29 cellular contexts compared by ENCODE assay signal in genomic region chr18:59311631-59312030, GRCh38. TPM values are rescaled to one million over a fixed set of nuclear protein-coding genes. Genes with fewer than 3 reads are reported as not detected.
A peak's percentile ranks its signal among the peaks of the same experiment; 100 is the strongest.
DNase-seq lines count a peak whose midpoint lies in the region; ATAC-seq, FAIRE-seq and TF ChIP-seq lines count a peak whose summit lies in the region.
"Had no signal": no experiment of that assay in that cellular context is flagged by ENCODE, and none has a peak within 500 bp of the region (broad histone marks: within the 10 kb centered on the region; RNA-seq: fewer than 3 reads in every experiment).

No MANE protein-coding gene starts in this region.

- no peaks in the 10 kb centered on the region for H3K9me1 ChIP-seq in IMR-90 (ENCODE audit: insufficient read depth, low read length)
- no peaks in the 10 kb centered on the region for H3K9me1 ChIP-seq in keratinocyte (ENCODE audit: control insufficient read depth, extremely low read depth, insufficient read depth, low read length)

- H4K8ac ChIP-seq in IMR-90 (ENCODE audit: low read depth in 2 of 2, low read length in 2 of 2) (no peak overlapping the region), mesenchymal stem cell (ENCODE audit: low read length) (no peak overlapping the region)

- no peak overlapping the region for H4K5ac ChIP-seq in IMR-90 (ENCODE audit: low read depth, low read length)

- H3K56ac ChIP-seq in IMR-90 (ENCODE audit: extremely low read depth, insufficient read depth, low read length), result no peak overlapping the region

- H3K4ac ChIP-seq in IMR-90 (ENCODE audit: low read depth, low read length) (no peak overlapping the region), mesenchymal stem cell (ENCODE audit: low read depth in 1 of 2, low read length in 2 of 2) (no peak overlapping the region)

- H4K20me1 ChIP-seq in IMR-90 (ENCODE audit: insufficient read depth, low read length), result no peaks in the 10 kb centered on the region
- no peaks in the 10 kb centered on the region for H4K20me1 ChIP-seq in keratinocyte (ENCODE audit: control insufficient read depth, extremely low read depth, insufficient read depth, low read length)

- no peak for TF ChIP-seq RAD21 in IMR-90 (IDR thresholded peaks at IDR 0.05; ENCODE audit: low read length)

- peak; percentile 46 for DNase-seq in Daoy (ENCODE audit: low read depth)
- peak; percentile 27 for DNase-seq in IMR-90
- DNase-seq in astrocyte of the spinal cord (ENCODE audit: low read depth, low spot score), result peak; percentile 40
- no peak for DNase-seq in keratinocyte (ENCODE audit: low read depth, low spot score)
- DNase-seq in CD4-positive, alpha-beta T cell, result no peak
- no peak for DNase-seq in mesenchymal stem cell
- no peak for DNase-seq in activated CD8-positive, alpha-beta T cell treated with anti-CD3 and anti-CD28 coated beads, Interleukin-2, amount 10 ng/mL, durations not matched to agents 7 days and 5 days
- DNase-seq: activated CD4-positive, alpha-beta T cell treated with anti-CD3 and anti-CD28 coated beads, Interleukin-2, amount 50 U/mL, for 1 hour; body of pancreas; colonic mucosa; GF-D8; head of caudate nucleus; left lung; midbrain; NCI-H1436; NCI-H2171; NCI-H524; SK-N-SH; WERI-Rb-1 had no signal

- H3K36me3 Mint-ChIP-seq in CD4-positive, alpha-beta T cell (ENCODE audit: low read depth), result no peaks in the 10 kb centered on the region
- H3K36me3 Mint-ChIP-seq in activated CD8-positive, alpha-beta T cell treated with anti-CD3 and anti-CD28 coated beads, Interleukin-2, amount 10 ng/mL, durations not matched to agents 7 days and 5 days (ENCODE audit: low read depth), result no peaks in the 10 kb centered on the region
- H3K36me3 Mint-ChIP-seq: activated naive CD8-positive, alpha-beta T cell; IgD-negative memory B cell; type B pancreatic cell had no signal

- FAIRE-seq in keratinocyte (lab: Jason Lieb, UNC), result peak; percentile 53
- FAIRE-seq: endometrium had no signal

- no TSS peak for BruUV-seq in IMR-90 (replicated peaks; lab: Mats Ljungman, UMichigan)

- CTCF ChIA-PET in IMR-90 (lab: Yijun Ruan, JAX), result interaction anchor here (2.0 kb wide), 1 partner anchor 91 kb away, joined by 6 read pairs; no protein-coding TSS in a partner anchor
- CTCF ChIA-PET in CD4-positive, alpha-beta T cell (lab: Charles Lee), result interaction anchor here (7.6 kb wide), 1 partner anchor 90 kb away, joined by 67 read pairs; no protein-coding TSS in a partner anchor
- CTCF ChIA-PET in activated CD8-positive, alpha-beta T cell treated with anti-CD3 and anti-CD28 coated beads, Interleukin-2, amount 10 ng/mL, durations not matched to agents 7 days and 5 days (lab: Charles Lee), result interaction anchor here (0.7 to 5.3 kb wide), 3 partner anchors 31 to 91 kb away, joined by 3 to 113 read pairs (median 4); no protein-coding TSS in a partner anchor

- no peaks in the 10 kb centered on the region for H3K9me3 Mint-ChIP-seq in CD4-positive, alpha-beta T cell
- H3K9me3 Mint-ChIP-seq in activated CD8-positive, alpha-beta T cell treated with anti-CD3 and anti-CD28 coated beads, Interleukin-2, amount 10 ng/mL, durations not matched to agents 7 days and 5 days (ENCODE audit: insufficient read depth), result no peaks in the 10 kb centered on the region
- H3K9me3 Mint-ChIP-seq: activated T-helper 17 cell treated with anti-CD3 and anti-CD28 coated beads, Interleukin-2, amount 50 U/mL, for 72 hours; IgD-negative memory B cell; nephron; T-helper 2 cell treated with Interferon-gamma antibody and Interleukin-4, amounts not matched to agents 5 μg/mL and 100 μg/mL, for 36 hours; type B pancreatic cell had no signal

- no peak for TF ChIP-seq CTCF in IMR-90 (conservative IDR thresholded peaks at IDR 0.05; ENCODE audit: low read depth, low read length)
- no peak for TF ChIP-seq CTCF in astrocyte of the spinal cord (IDR thresholded peaks at IDR 0.05; ENCODE audit: low read depth, low read length)
- no peak for TF ChIP-seq CTCF in keratinocyte (optimal IDR thresholded peaks at IDR 0.05 in 1 of 3, IDR thresholded peaks at IDR 0.05 in 1 of 3, conservative IDR thresholded peaks at IDR 0.05 in 1 of 3; ENCODE audit: extremely low read depth in 1 of 3, insufficient read depth in 2 of 3, low read length in 3 of 3)
- no peak for TF ChIP-seq CTCF in CD4-positive, alpha-beta T cell (IDR thresholded peaks at IDR 0.05)

- H2AK5ac ChIP-seq in IMR-90 (ENCODE audit: low read depth, low read length) (no peak overlapping the region), mesenchymal stem cell (ENCODE audit: low read length, severe bottlenecking) (no peak overlapping the region)

- H3K79me2 ChIP-seq in keratinocyte (ENCODE audit: control insufficient read depth, insufficient read depth, low read length), result no peaks in the 10 kb centered on the region

- ATAC-seq in IMR-90 (ENCODE audit: low read depth) (no peak), GM21723 (IDR thresholded peaks at IDR 0.05; ENCODE audit: unreplicated experiment) (no peak)
- no peak for ATAC-seq in CD4-positive, alpha-beta T cell (ENCODE audit: poor library complexity)
- no peak for ATAC-seq in activated CD8-positive, alpha-beta T cell treated with anti-CD3 and anti-CD28 coated beads, Interleukin-2, amount 10 ng/mL, durations not matched to agents 7 days and 5 days
- ATAC-seq: activated T-helper 17 cell treated with anti-CD3 and anti-CD28 coated beads, Interleukin-2, amount 50 U/mL, for 72 hours; body of pancreas; left lung had no signal

- 47% methylated on average over 3 of the region's 7 CpGs; no CpG with 5 or more reads in 1 of the 2 experiments for WGBS in IMR-90 (ENCODE audit: extremely low coverage in 2 of 2, insufficient read length in 1 of 2), 2 experiments
- 66% methylated on average over 5 of the region's 7 CpGs for WGBS in mesenchymal stem cell

- no peaks in the 10 kb centered on the region for H3K36me3 ChIP-seq in IMR-90 (ENCODE audit: control insufficient read depth, insufficient read depth, low read length)
- H3K36me3 ChIP-seq in keratinocyte (ENCODE audit: control insufficient read depth in 2 of 2, extremely low read depth in 1 of 2, insufficient read depth in 2 of 2, low read length in 2 of 2), result no peaks in the 10 kb centered on the region
- no peaks in the 10 kb centered on the region for H3K36me3 ChIP-seq in mesenchymal stem cell (ENCODE audit: control insufficient read depth in 1 of 2, insufficient read depth in 2 of 2, low read depth in 1 of 2, low read length in 2 of 2)
- H3K36me3 ChIP-seq: colonic mucosa, left lung, WERI-Rb-1 had no signal

- H2BK15ac ChIP-seq in IMR-90 (ENCODE audit: low read depth, low read length) (no peak overlapping the region), mesenchymal stem cell (ENCODE audit: low read depth, poor library complexity, severe bottlenecking) (no peak overlapping the region)

- no peak overlapping the region for H2AK9ac ChIP-seq in IMR-90 (replicated peaks; ENCODE audit: low read depth, low read length, poor library complexity)

- no peak for TF ChIP-seq POLR2A in IMR-90 (IDR thresholded peaks at IDR 0.05; ENCODE audit: low read depth, low read length)

- no peak overlapping the region for H2BK20ac ChIP-seq in IMR-90 (ENCODE audit: low read depth, low read length)

- no peak overlapping the region for H2BK120ac ChIP-seq in IMR-90 (ENCODE audit: low read depth, low read length)
- H2BK120ac ChIP-seq in mesenchymal stem cell (ENCODE audit: low read depth, low read length), result no peak overlapping the region

- H3K9me3 ChIP-seq in IMR-90 (ENCODE audit: control insufficient read depth, insufficient read depth, low read length), result no peaks in the 10 kb centered on the region
- H3K9me3 ChIP-seq in keratinocyte (ENCODE audit: control insufficient read depth, low read depth, low read length), result no peaks in the 10 kb centered on the region
- H3K9me3 ChIP-seq in CD4-positive, alpha-beta T cell (ENCODE audit: control insufficient read depth, low read length), result no peaks in the 10 kb centered on the region
- H3K9me3 ChIP-seq in mesenchymal stem cell (ENCODE audit: control insufficient read depth, low read length), result no peaks in the 10 kb centered on the region
- H3K9me3 ChIP-seq: body of pancreas, colonic mucosa, left lung, SK-N-SH had no signal

- H3K27ac ChIP-seq in IMR-90 (ENCODE audit: insufficient read depth, low read length), result no peak overlapping the region
- no peak overlapping the region for H3K27ac ChIP-seq in keratinocyte (ENCODE audit: control insufficient read depth, insufficient read depth, low read length)
- no peak overlapping the region for H3K27ac ChIP-seq in CD4-positive, alpha-beta T cell (ENCODE audit: low read depth, low read length)
- no peak overlapping the region for H3K27ac ChIP-seq in mesenchymal stem cell (ENCODE audit: low read length, poor library complexity, severe bottlenecking)
- H3K27ac ChIP-seq: body of pancreas, C4-2B, colonic mucosa, left lung, RWPE1, WERI-Rb-1 had no signal

- H3K27me3 ChIP-seq in IMR-90 (ENCODE audit: control insufficient read depth, insufficient read depth, low read length), result peaks cover 58% of the 10 kb centered on the region
- peaks cover 13% of the 10 kb centered on the region for H3K27me3 ChIP-seq in keratinocyte (ENCODE audit: control insufficient read depth, extremely low read depth, insufficient read depth, low read length)
- H3K27me3 ChIP-seq in CD4-positive, alpha-beta T cell (ENCODE audit: control insufficient read depth, insufficient read depth, low read length), result peaks cover 27% of the 10 kb centered on the region
- peaks cover 44 to 45% of the 10 kb centered on the region in 2 experiments for H3K27me3 ChIP-seq in mesenchymal stem cell (ENCODE audit: control insufficient read depth in 1 of 2, insufficient read depth in 1 of 2, low read length in 2 of 2)

- H3K23ac ChIP-seq in IMR-90 (ENCODE audit: low read depth, low read length) (no peak overlapping the region), mesenchymal stem cell (ENCODE audit: low read length in 2 of 2) (no peak overlapping the region)

- dilution Hi-C loops in IMR-90 (cut with HindIII; ENCODE audit: low sequenced_read_pairs, unreplicated experiment) (no loop called here), keratinocyte (cut with MboI; ENCODE audit: extremely low pct_ligation_motif_present, low sequenced_read_pairs) (no loop called here)

- H2BK5ac ChIP-seq in IMR-90 (ENCODE audit: low read depth, low read length, poor library complexity, severe bottlenecking) (no peak overlapping the region), mesenchymal stem cell (ENCODE audit: low read depth, low read length, poor library complexity, severe bottlenecking) (no peak overlapping the region)

- peaks cover 2% of the 10 kb centered on the region; the same call in 1 of the 2 replicates for H3K4me1 ChIP-seq in IMR-90 (ENCODE audit: control insufficient read depth, insufficient read depth, low read length)
- no peaks in the 10 kb centered on the region for H3K4me1 ChIP-seq in keratinocyte (ENCODE audit: control insufficient read depth, extremely low read depth, insufficient read depth, low read length)
- peaks cover 6% of the 10 kb centered on the region for H3K4me1 ChIP-seq in mesenchymal stem cell (ENCODE audit: control insufficient read depth, insufficient read depth, low read depth, low read length)
- H3K4me1 ChIP-seq: colonic mucosa had no signal

- no peak overlapping the region for H3K4me2 ChIP-seq in IMR-90 (ENCODE audit: low read depth, low read length)
- H3K4me2 ChIP-seq in keratinocyte (ENCODE audit: control insufficient read depth, extremely low read depth, insufficient read depth, low read depth, low read length), result no peak overlapping the region
- no peak overlapping the region for H3K4me2 ChIP-seq in mesenchymal stem cell (ENCODE audit: low read length, poor library complexity, severe bottlenecking)
- H3K4me2 ChIP-seq: SK-N-SH had no signal

- no peak overlapping the region for H3K4me3 ChIP-seq in IMR-90 (ENCODE audit: insufficient read depth, low read depth, low read length)
- no peak overlapping the region for H3K4me3 ChIP-seq in astrocyte of the spinal cord (ENCODE audit: low read depth, low read length)
- H3K4me3 ChIP-seq in keratinocyte (ENCODE audit: control insufficient read depth in 2 of 3, extremely low read depth in 1 of 3, insufficient read depth in 2 of 3, low read depth in 1 of 3, low read length in 3 of 3), result no peak overlapping the region
- no peak overlapping the region for H3K4me3 ChIP-seq in mesenchymal stem cell (ENCODE audit: insufficient read depth in 1 of 2, low read depth in 1 of 2, low read length in 2 of 2)
- H3K4me3 ChIP-seq: body of pancreas, colonic mucosa, left lung had no signal

- no peaks in the 10 kb centered on the region for H3K4me1 Mint-ChIP-seq in CD4-positive, alpha-beta T cell (ENCODE audit: low read depth)
- no peaks in the 10 kb centered on the region for H3K4me1 Mint-ChIP-seq in activated CD8-positive, alpha-beta T cell treated with anti-CD3 and anti-CD28 coated beads, Interleukin-2, amount 10 ng/mL, durations not matched to agents 7 days and 5 days (ENCODE audit: low read depth)
- H3K4me1 Mint-ChIP-seq: activated T-helper 17 cell treated with anti-CD3 and anti-CD28 coated beads, Interleukin-2, amount 50 U/mL, for 72 hours; IgD-negative memory B cell; nephron had no signal

- H3K9ac ChIP-seq in IMR-90 (ENCODE audit: low read depth, low read length), result no peak overlapping the region
- no peak overlapping the region for H3K9ac ChIP-seq in keratinocyte (ENCODE audit: control insufficient read depth, extremely low read depth, insufficient read depth, low read length)
- no peak overlapping the region for H3K9ac ChIP-seq in mesenchymal stem cell (ENCODE audit: low read length)
- H3K9ac ChIP-seq: SK-N-SH had no signal

- H3K79me1 ChIP-seq in IMR-90 (ENCODE audit: low read depth in 1 of 2, low read length in 2 of 2) (no peaks in the 10 kb centered on the region), mesenchymal stem cell (replicated peaks; ENCODE audit: low read length, poor library complexity, severe bottlenecking) (no peaks in the 10 kb centered on the region)

- H2AFZ ChIP-seq in IMR-90 (replicated peaks; ENCODE audit: low read length, poor library complexity) (no peak overlapping the region), keratinocyte (ENCODE audit: control insufficient read depth, low read length) (no peak overlapping the region), mesenchymal stem cell (ENCODE audit: low read depth, low read length) (no peak overlapping the region)

- H3K18ac ChIP-seq in IMR-90 (ENCODE audit: low read depth, low read length), result no peak overlapping the region
- H3K18ac ChIP-seq in mesenchymal stem cell (ENCODE audit: low read depth in 1 of 2, low read length in 2 of 2), result no peak overlapping the region

- H4K91ac ChIP-seq in IMR-90 (ENCODE audit: insufficient read depth, low read depth, low read length), result no peak overlapping the region
- H4K91ac ChIP-seq in mesenchymal stem cell (ENCODE audit: low read length), result no peak overlapping the region

- no peak overlapping the region for H3K27ac Mint-ChIP-seq in CD4-positive, alpha-beta T cell
- no peak overlapping the region for H3K27ac Mint-ChIP-seq in activated CD8-positive, alpha-beta T cell treated with anti-CD3 and anti-CD28 coated beads, Interleukin-2, amount 10 ng/mL, durations not matched to agents 7 days and 5 days
- H3K27ac Mint-ChIP-seq: activated naive CD8-positive, alpha-beta T cell; activated T-helper 17 cell treated with anti-CD3 and anti-CD28 coated beads, Interleukin-2, amount 50 U/mL, for 72 hours; IgD-negative memory B cell; nephron; T-helper 2 cell treated with Interferon-gamma antibody and Interleukin-4, amounts not matched to agents 5 μg/mL and 100 μg/mL, for 36 hours; type B pancreatic cell had no signal

- H3K14ac ChIP-seq in IMR-90 (replicated peaks; ENCODE audit: low read depth, low read length), result no peak overlapping the region
- no peak overlapping the region for H3K14ac ChIP-seq in mesenchymal stem cell (ENCODE audit: low read length in 2 of 2)

- H2BK12ac ChIP-seq in mesenchymal stem cell (ENCODE audit: low read length in 2 of 2), result no peak overlapping the region

- no peak overlapping the region for H3K4me3 Mint-ChIP-seq in CD4-positive, alpha-beta T cell
- H3K4me3 Mint-ChIP-seq in activated CD8-positive, alpha-beta T cell treated with anti-CD3 and anti-CD28 coated beads, Interleukin-2, amount 10 ng/mL, durations not matched to agents 7 days and 5 days, result no peak overlapping the region
- H3K4me3 Mint-ChIP-seq: activated naive CD8-positive, alpha-beta T cell; activated T-helper 17 cell treated with anti-CD3 and anti-CD28 coated beads, Interleukin-2, amount 50 U/mL, for 72 hours; IgD-negative memory B cell; nephron; T-helper 2 cell treated with Interferon-gamma antibody and Interleukin-4, amounts not matched to agents 5 μg/mL and 100 μg/mL, for 36 hours; type B pancreatic cell had no signal

- in situ Hi-C loops in IMR-90 (cut with MboI; ENCODE audit: low sequenced_read_pairs), result no loop called here
- in situ Hi-C loops in astrocyte of the spinal cord (cut with HindIII; ENCODE audit: low sequenced_read_pairs), result no loop called here

- POLR2A ChIA-PET in IMR-90 (lab: Charles Lee; ENCODE audit: unreplicated experiment), result no interaction called here
- POLR2A ChIA-PET in CD4-positive, alpha-beta T cell (lab: Charles Lee), result no interaction called here
- POLR2A ChIA-PET in activated CD8-positive, alpha-beta T cell treated with anti-CD3 and anti-CD28 coated beads, Interleukin-2, amount 10 ng/mL, durations not matched to agents 7 days and 5 days (lab: Charles Lee), result no interaction called here

- intact Hi-C loops in IMR-90 (cut with micrococcal nuclease), result no loop called here
- intact Hi-C loops in CD4-positive, alpha-beta T cell (cut with DNase I, micrococcal nuclease), result loop anchor here in 1 of 2 experiments (5.0 kb wide), 1 partner anchor 71 kb away; no protein-coding TSS in a partner anchor

- peaks cover 68% of the 10 kb centered on the region for H3K27me3 Mint-ChIP-seq in CD4-positive, alpha-beta T cell
- H3K27me3 Mint-ChIP-seq in activated CD8-positive, alpha-beta T cell treated with anti-CD3 and anti-CD28 coated beads, Interleukin-2, amount 10 ng/mL, durations not matched to agents 7 days and 5 days (ENCODE audit: low read depth), result peaks cover 41% of the 10 kb centered on the region

RNA-seq across cellular contexts. Expression of gene CPLX4, which starts 6.8 kb away (rescaled TPM):
- not detected in 2 replicates for total RNA-seq in Daoy (2014; rRNA removed; shearing (Covaris generic))
- not detected in 2 replicates for total RNA-seq in IMR-90 (2012; rRNA removed)
- polyA plus RNA-seq in IMR-90 (2012; rRNA removed) (not detected in 2 replicates), keratinocyte (not detected in 3 replicates)
- polyA plus RNA-seq in IMR-90 (2012; cell fraction: cytosol; rRNA removed), result not detected in 2 replicates
- not detected in 2 replicates for polyA plus RNA-seq in IMR-90 (2012; cell fraction: nucleus; rRNA removed; ENCODE audit: low replicate concordance)
- not detected for polyA plus RNA-seq in keratinocyte (2011; ENCODE audit: low read depth)
- polyA plus RNA-seq in keratinocyte (2011; cell fraction: cytosol; rRNA removed), result not detected in 2 replicates
- polyA plus RNA-seq in keratinocyte (2011; cell fraction: nucleus; rRNA removed), result not detected in 2 replicates
- polyA plus RNA-seq in keratinocyte (2012; ENCODE audit: low replicate concordance), result not detected in 2 replicates
- not detected in 3 replicates for polyA minus RNA-seq in keratinocyte
- not detected for polyA minus RNA-seq in keratinocyte (2011; cell fraction: cytosol; rRNA and poly(A)+ RNA removed)
- not detected in 2 replicates for polyA minus RNA-seq in keratinocyte (2011; cell fraction: nucleus; rRNA and poly(A)+ RNA removed)
- total RNA-seq in CD4-positive, alpha-beta T cell, result not detected
- not detected for polyA plus RNA-seq in mesenchymal stem cell (2013, experiment 1 of 2)
- not detected for polyA plus RNA-seq in mesenchymal stem cell (2013, experiment 2 of 2)
- not detected for total RNA-seq in activated CD8-positive, alpha-beta T cell treated with anti-CD3 and anti-CD28 coated beads, Interleukin-2, amount 10 ng/mL, durations not matched to agents 7 days and 5 days
- total RNA-seq: activated T-helper 17 cell treated with anti-CD3 and anti-CD28 coated beads, Interleukin-2, amount 50 U/mL, for 72 hours; body of pancreas; colonic mucosa; left lung had no signal
- polyA plus RNA-seq: IgD-negative memory B cell, SK-N-SH had no signal

RNA-seq across cellular contexts. Expression of gene RAX, which starts 38.4 kb away (rescaled TPM):
- total RNA-seq in Daoy (2014; rRNA removed; shearing (Covaris generic)), result not detected in 2 replicates
- not detected in 2 replicates for total RNA-seq in IMR-90 (2012; rRNA removed)
- not detected in 2 replicates for polyA plus RNA-seq in IMR-90 (2012; rRNA removed)
- not detected in 2 replicates for polyA plus RNA-seq in IMR-90 (2012; cell fraction: cytosol; rRNA removed)
- polyA plus RNA-seq in IMR-90 (2012; cell fraction: nucleus; rRNA removed; ENCODE audit: low replicate concordance), result not detected in 2 replicates
- not detected in 3 replicates for polyA plus RNA-seq in keratinocyte
- polyA plus RNA-seq in keratinocyte (2011; ENCODE audit: low read depth), result not detected
- polyA plus RNA-seq in keratinocyte (2011; cell fraction: cytosol; rRNA removed), result not detected in 2 replicates
- not detected in 2 replicates for polyA plus RNA-seq in keratinocyte (2011; cell fraction: nucleus; rRNA removed)
- not detected in 2 replicates for polyA plus RNA-seq in keratinocyte (2012; ENCODE audit: low replicate concordance)
- not detected in 3 replicates for polyA minus RNA-seq in keratinocyte
- not detected for polyA minus RNA-seq in keratinocyte (2011; cell fraction: cytosol; rRNA and poly(A)+ RNA removed)
- not detected in 2 replicates for polyA minus RNA-seq in keratinocyte (2011; cell fraction: nucleus; rRNA and poly(A)+ RNA removed)
- not detected for total RNA-seq in CD4-positive, alpha-beta T cell
- polyA plus RNA-seq in mesenchymal stem cell (2013, experiment 1 of 2), result not detected
- not detected for polyA plus RNA-seq in mesenchymal stem cell (2013, experiment 2 of 2)
- total RNA-seq in activated CD8-positive, alpha-beta T cell treated with anti-CD3 and anti-CD28 coated beads, Interleukin-2, amount 10 ng/mL, durations not matched to agents 7 days and 5 days, result not detected
- total RNA-seq: body of pancreas, colonic mucosa, left lung had no signal
- polyA plus RNA-seq: IgD-negative memory B cell, SK-N-SH had no signal

RNA-seq across cellular contexts. Expression of gene LMAN1, which starts 47.4 kb away (rescaled TPM):
- total RNA-seq in Daoy (2014; rRNA removed; shearing (Covaris generic)), result 107 and 120 TPM in 2 replicates
- 213 and 262 TPM in 2 replicates for total RNA-seq in IMR-90 (2012; rRNA removed)
- polyA plus RNA-seq in IMR-90 (2012; rRNA removed) (74.1 and 83.1 TPM in 2 replicates), keratinocyte (30.2 to 55.6 TPM (median 38.1 TPM) in 3 replicates)
- polyA plus RNA-seq in IMR-90 (2012; cell fraction: cytosol; rRNA removed), result 42.8 and 47.9 TPM in 2 replicates
- 22.6 and 89.0 TPM in 2 replicates for polyA plus RNA-seq in IMR-90 (2012; cell fraction: nucleus; rRNA removed; ENCODE audit: low replicate concordance)
- polyA plus RNA-seq in keratinocyte (2011; ENCODE audit: low read depth), result 14.1 TPM
- 12.0 and 23.5 TPM in 2 replicates for polyA plus RNA-seq in keratinocyte (2011; cell fraction: cytosol; rRNA removed)
- polyA plus RNA-seq in keratinocyte (2011; cell fraction: nucleus; rRNA removed), result 39.2 and 50.4 TPM in 2 replicates
- polyA plus RNA-seq in keratinocyte (2012; ENCODE audit: low replicate concordance), result 18.1 and 52.0 TPM in 2 replicates
- 11.7 to 44.6 TPM (median 16.8 TPM) in 3 replicates for polyA minus RNA-seq in keratinocyte
- 57.4 TPM for polyA minus RNA-seq in keratinocyte (2011; cell fraction: cytosol; rRNA and poly(A)+ RNA removed)
- polyA minus RNA-seq in keratinocyte (2011; cell fraction: nucleus; rRNA and poly(A)+ RNA removed), result 63.8 and 79.6 TPM in 2 replicates
- total RNA-seq in CD4-positive, alpha-beta T cell, result 10 to 100 TPM; 23.9 to 26.1 TPM
- polyA plus RNA-seq in mesenchymal stem cell (2013, experiment 1 of 2), result 134 TPM
- polyA plus RNA-seq in mesenchymal stem cell (2013, experiment 2 of 2), result 138 TPM
- total RNA-seq in activated CD8-positive, alpha-beta T cell treated with anti-CD3 and anti-CD28 coated beads, Interleukin-2, amount 10 ng/mL, durations not matched to agents 7 days and 5 days, result 10 to 100 TPM; 57.2 to 59.1 TPM

Comparison
In these comparisons a context has a peak if more than half of its experiments do, and no peak if none do; other contexts are left out.
1. DNase-seq: peak in Daoy (single experiment), IMR-90 (single experiment) and astrocyte of the spinal cord (single experiment); none in keratinocyte (single experiment), CD4-positive, alpha-beta T cell (0 of 10), mesenchymal stem cell (single experiment) and activated CD8-positive, alpha-beta T cell treated with anti-CD3 and anti-CD28 coated beads, Interleukin-2, amount 10 ng/mL, durations not matched to agents 7 days and 5 days (single experiment).